ENCODE assay signal across 1 cellular context in genomic region chr9:120885459-120885858, GRCh38.
TF ChIP-seq lines count a peak whose summit lies in the region.

No MANE protein-coding gene starts in this region.

TF ChIP-seq in HepG2, 621 proteins besides CTCF, POLR2A, EP300 and RAD21:
- TF ChIP-seq CEBPG (CRISPR knock-in tag; IDR thresholded peaks at IDR 0.05) = no peak
- TF ChIP-seq ZNF205 (CRISPR knock-in tag; IDR thresholded peaks at IDR 0.05) = no peak
- no peak for TF ChIP-seq RBM22 (optimal IDR thresholded peaks at IDR 0.05; ENCODE audit: low read length)
- TF ChIP-seq ZNF383 (CRISPR knock-in tag; IDR thresholded peaks at IDR 0.05; ENCODE audit: borderline replicate concordance) = no peak
- TF ChIP-seq NCOA5 (CRISPR knock-in tag; IDR thresholded peaks at IDR 0.05) = no peak
- TF ChIP-seq KLF9 (CRISPR knock-in tag; IDR thresholded peaks at IDR 0.05; ENCODE audit: low read depth) = no peak
